Comparison of ENCODE assay signal across 12 cellular contexts in the genomic region with DNA sequence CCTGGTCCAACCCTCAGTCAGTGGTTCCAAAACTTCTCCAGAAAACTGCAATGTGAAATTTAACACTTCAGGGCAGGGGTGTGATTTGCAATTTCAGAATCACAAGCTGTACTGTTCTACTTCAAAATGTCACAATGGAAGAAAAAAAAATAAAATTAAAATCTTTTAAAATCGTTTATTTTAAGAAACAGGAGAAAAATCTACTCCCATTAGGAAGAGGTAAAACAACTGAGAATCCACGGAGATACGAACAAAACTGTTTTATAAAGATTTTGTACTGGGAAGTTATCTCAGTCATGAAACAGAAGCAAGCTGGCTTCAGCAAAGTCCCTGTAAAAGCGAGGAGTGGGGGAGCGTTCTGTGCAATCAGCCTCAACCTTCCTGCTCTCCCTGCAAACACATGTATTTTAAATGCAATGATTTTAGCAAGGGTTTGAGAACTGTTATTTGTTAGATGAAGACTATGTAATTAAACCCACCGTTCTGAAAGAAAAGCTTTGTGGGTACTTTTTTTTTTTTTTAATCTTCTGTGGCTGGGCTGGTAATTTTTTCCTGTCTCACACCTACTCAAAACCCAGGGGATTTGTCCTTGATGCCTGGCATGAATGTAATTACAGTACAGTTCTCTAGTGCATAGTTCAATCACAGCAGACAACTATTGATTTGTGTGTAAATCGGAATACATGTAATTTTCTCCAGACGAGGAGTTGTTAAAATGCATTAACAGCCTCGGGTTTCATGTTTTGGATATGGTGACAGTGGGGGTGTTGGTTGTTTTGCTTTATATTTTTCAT.
A peak's percentile ranks its signal among the peaks of the same experiment; 100 is the strongest.
DNase-seq lines count a peak whose midpoint lies in the region; ATAC-seq, FAIRE-seq and TF ChIP-seq lines count a peak whose summit lies in the region.
"Had no signal": no experiment of that assay in that cellular context is flagged by ENCODE, and none has a peak within 500 bp of the region (broad histone marks: within the 10 kb centered on the region; RNA-seq: fewer than 3 reads in every experiment).

No MANE protein-coding gene starts in this region.

- H3K9me3 ChIP-seq in small intestine (ENCODE audit: control insufficient read depth, low read depth): no peaks in the 10 kb centered on the region

- WGBS in small intestine, 3 donors: 13 to 34% (median 24%) methylated on average over 9 of the region's 9 CpGs

- H3K4me3 ChIP-seq in fibroblast of the aortic adventitia (ENCODE audit: low read depth, low read length): no peak overlapping the region
- H3K4me3 ChIP-seq in small intestine (ENCODE audit: low read depth in 1 of 2, low read length in 2 of 2): no peak overlapping the region

- H3K27ac ChIP-seq in small intestine (ENCODE audit: low read depth in 1 of 2, low read length in 1 of 2): no peak overlapping the region
- H3K27ac ChIP-seq: 22Rv1 had no signal

- peaks cover 5 to 8% of the 10 kb centered on the region in 2 donors for H3K4me1 ChIP-seq in small intestine (ENCODE audit: control insufficient read depth in 2 of 2, insufficient read depth in 1 of 2, low read depth in 1 of 2, low read length in 1 of 2)

- no peak for TF ChIP-seq CTCF in fibroblast of the aortic adventitia (IDR thresholded peaks at IDR 0.05; ENCODE audit: insufficient read depth, low read length)

- in situ Hi-C loops in SK-MEL-5 (cut with HindIII; ENCODE audit: low pct_unique_long_range_greater_than_20kb, low sequenced_read_pairs): no loop called here

- FAIRE-seq in small intestine (lab: Jason Lieb, UNC): no peak

- DNase-seq in NCI-H1092 treated with DMSO at 0.1 percent for 48 hours (lab: John Stamatoyannopoulos, UW) (peak; percentile 48), NCI-H1092 (lab: John Stamatoyannopoulos, UW) (no peak), SK-MEL-5 (ENCODE audit: low read depth, low spot score) (peak; percentile 69), fibroblast of the aortic adventitia (ENCODE audit: low read depth) (peak; percentile 67), small intestine (peak; percentile 28), NOMO-1 (lab: John Stamatoyannopoulos, UW; ENCODE audit: unreplicated experiment in 2 of 2) (no peak), SIG-M5 (lab: John Stamatoyannopoulos, UW) (no peak)
- DNase-seq: cortex of kidney, left ventricle myocardium superior, SHP77 had no signal

- ATAC-seq in GM21515 (IDR thresholded peaks at IDR 0.05; ENCODE audit: unreplicated experiment): no peak
- ATAC-seq: left ventricle myocardium superior had no signal

- no peaks in the 10 kb centered on the region for H3K36me3 ChIP-seq in small intestine (ENCODE audit: control insufficient read depth in 2 of 2, insufficient read depth in 2 of 2, low read length in 2 of 2)

- H3K27me3 ChIP-seq in small intestine (ENCODE audit: control insufficient read depth in 2 of 2, insufficient read depth in 2 of 2, low read length in 2 of 2): no peaks in the 10 kb centered on the region

Comparison
In these comparisons a context has a peak if more than half of its experiments do, and no peak if none do; other contexts are left out.
1. DNase-seq: peak in NCI-H1092 treated with DMSO at 0.1 percent for 48 hours (single experiment), SK-MEL-5 (single experiment), fibroblast of the aortic adventitia (single experiment) and small intestine (single experiment); none in NCI-H1092 (single experiment), NOMO-1 (0 of 2) and SIG-M5 (single experiment).